Comparison of ENCODE assay signal across 12 cellular contexts in genomic region chr20:41072919-41073318, GRCh38. TPM values are rescaled to one million over a fixed set of nuclear protein-coding genes. Genes with fewer than 3 reads are reported as not detected.
DNase-seq lines count a peak whose midpoint lies in the region; ATAC-seq and TF ChIP-seq lines count a peak whose summit lies in the region.
"Had no signal": no experiment of that assay in that cellular context is flagged by ENCODE, and none has a peak within 500 bp of the region (broad histone marks: within the 10 kb centered on the region; RNA-seq: fewer than 3 reads in every experiment).

No MANE protein-coding gene starts in this region.

- H3K27me3 Mint-ChIP-seq in CD4-positive, alpha-beta T cell: no peaks in the 10 kb centered on the region
- H3K27me3 Mint-ChIP-seq in brain: no peaks in the 10 kb centered on the region
- H3K27me3 Mint-ChIP-seq in naive thymus-derived CD4-positive, alpha-beta T cell: no peaks in the 10 kb centered on the region

- CTCF ChIA-PET in CD4-positive, alpha-beta T cell (lab: Charles Lee): interaction anchor here (1.1 to 1.8 kb wide), 3 partner anchors 24 to 110 kb away, joined by 3 to 5 read pairs (median 3); no protein-coding TSS in a partner anchor
- CTCF ChIA-PET in OCI-LY7 (lab: Charles Lee; ENCODE audit: unreplicated experiment): interaction anchor here (1.4 kb wide), 1 partner anchor 82 kb away, joined by 10 read pairs; no protein-coding TSS in a partner anchor
- CTCF ChIA-PET in naive thymus-derived CD4-positive, alpha-beta T cell (lab: Charles Lee): no interaction called here

- POLR2A ChIA-PET in CD4-positive, alpha-beta T cell (lab: Charles Lee): interaction anchor here (0.6 to 1.0 kb wide), 2 partner anchors 9 to 11 kb away, joined by 3 read pairs; no protein-coding TSS in a partner anchor
- POLR2A ChIA-PET in OCI-LY7 (lab: Charles Lee): interaction anchor here (1.0 to 2.3 kb wide), 3 partner anchors 10 to 82 kb away, joined by 3 to 13 read pairs (median 3); no protein-coding TSS in a partner anchor
- POLR2A ChIA-PET in naive thymus-derived CD4-positive, alpha-beta T cell (lab: Charles Lee): interaction anchor here (0.9 kb wide), 1 partner anchor 21 kb away, joined by 3 read pairs; no protein-coding TSS in a partner anchor

- H3K4me3 ChIP-seq in OCI-LY7 (ENCODE audit: low read depth, low read length, poor library complexity, severe bottlenecking): no peak overlapping the region
- H3K4me3 ChIP-seq in naive thymus-derived CD4-positive, alpha-beta T cell (ENCODE audit: low read length): no peak overlapping the region
- H3K4me3 ChIP-seq: body of pancreas had no signal

- H3K27ac ChIP-seq in CD4-positive, alpha-beta T cell (ENCODE audit: low read depth, low read length): no peak overlapping the region
- H3K27ac ChIP-seq in OCI-LY7 (ENCODE audit: low read depth, low read length, poor library complexity, severe bottlenecking): peak overlapping the region; percentile 21
- no peak overlapping the region for H3K27ac ChIP-seq in naive thymus-derived CD4-positive, alpha-beta T cell (ENCODE audit: low read depth, low read length)

- no peak for ATAC-seq in CD4-positive, alpha-beta T cell (ENCODE audit: poor library complexity)
- ATAC-seq in naive thymus-derived CD4-positive, alpha-beta T cell: no peak
- ATAC-seq in GM18867 (IDR thresholded peaks at IDR 0.05; ENCODE audit: unreplicated experiment) (no peak), HG03196 (IDR thresholded peaks at IDR 0.05; ENCODE audit: unreplicated experiment) (no peak)
- ATAC-seq: body of pancreas had no signal

- peaks cover 88% of the 10 kb centered on the region for H3K4me1 Mint-ChIP-seq in CD4-positive, alpha-beta T cell (ENCODE audit: low read depth)
- H3K4me1 Mint-ChIP-seq in brain: peaks cover 46% of the 10 kb centered on the region
- peaks cover 54 to 92% (median 84%) of the 10 kb centered on the region in 7 donors for H3K4me1 Mint-ChIP-seq in naive thymus-derived CD4-positive, alpha-beta T cell

- H3K4me1 ChIP-seq in OCI-LY7 (ENCODE audit: insufficient read depth, low read length, poor library complexity, severe bottlenecking): peaks cover 47% of the 10 kb centered on the region
- peaks cover 14 to 54% of the 10 kb centered on the region in 2 donors for H3K4me1 ChIP-seq in naive thymus-derived CD4-positive, alpha-beta T cell (ENCODE audit: control insufficient read depth in 2 of 2, insufficient read depth in 2 of 2, low read length in 2 of 2)

- H3K4me3 Mint-ChIP-seq in CD4-positive, alpha-beta T cell: peak overlapping the region; percentile 9
- no peak overlapping the region for H3K4me3 Mint-ChIP-seq in brain
- H3K4me3 Mint-ChIP-seq in naive thymus-derived CD4-positive, alpha-beta T cell: peak overlapping the region in 6 of 10 donors; percentile 4 to 56 (median 34)

- BruUV-seq in OCI-LY7 (replicated peaks; lab: Mats Ljungman, UMichigan): no TSS peak

- no peaks in the 10 kb centered on the region for H3K9me3 Mint-ChIP-seq in CD4-positive, alpha-beta T cell
- no peaks in the 10 kb centered on the region for H3K9me3 Mint-ChIP-seq in brain
- H3K9me3 Mint-ChIP-seq in naive thymus-derived CD4-positive, alpha-beta T cell: no peaks in the 10 kb centered on the region

- DNase-seq in CD4-positive, alpha-beta T cell: no peak
- DNase-seq in OCI-LY7 (ENCODE audit: low spot score): no peak
- peak in 1 of 9 donors; percentile 19 for DNase-seq in naive thymus-derived CD4-positive, alpha-beta T cell
- no peak for DNase-seq in NCI-H226
- no peak for DNase-seq in medulla oblongata (ENCODE audit: extremely low spot score)
- DNase-seq: activated CD4-positive, CD25-positive, alpha-beta regulatory T cell; NCI-H82; stimulated activated CD4-positive, alpha-beta T cell treated with anti-CD3 and anti-CD28 coated beads, Interleukin-2, amount 100 ng/mL, for 24 hours had no signal

- H3K79me2 ChIP-seq in OCI-LY7 (ENCODE audit: insufficient read depth, low read depth, low read length): peaks cover 100% of the 10 kb centered on the region

- H3K9me3 ChIP-seq in CD4-positive, alpha-beta T cell (ENCODE audit: control insufficient read depth, low read length): no peaks in the 10 kb centered on the region
- no peaks in the 10 kb centered on the region for H3K9me3 ChIP-seq in OCI-LY7 (ENCODE audit: low read length)
- no peaks in the 10 kb centered on the region for H3K9me3 ChIP-seq in naive thymus-derived CD4-positive, alpha-beta T cell (ENCODE audit: control insufficient read depth in 2 of 3, low read length in 3 of 3)
- H3K9me3 ChIP-seq: body of pancreas had no signal

- H3K4me2 ChIP-seq in OCI-LY7 (ENCODE audit: low read length): peak overlapping the region; percentile 42

- peaks cover 39% of the 10 kb centered on the region for H3K36me3 Mint-ChIP-seq in CD4-positive, alpha-beta T cell (ENCODE audit: low read depth)
- H3K36me3 Mint-ChIP-seq in brain: peaks cover 49% of the 10 kb centered on the region
- H3K36me3 Mint-ChIP-seq in naive thymus-derived CD4-positive, alpha-beta T cell: peaks cover 12 to 35% (median 25%) of the 10 kb centered on the region in 5 donors

- H3K27me3 ChIP-seq in CD4-positive, alpha-beta T cell (ENCODE audit: control insufficient read depth, insufficient read depth, low read length): no peaks in the 10 kb centered on the region
- no peaks in the 10 kb centered on the region for H3K27me3 ChIP-seq in naive thymus-derived CD4-positive, alpha-beta T cell (ENCODE audit: control insufficient read depth in 2 of 2, insufficient read depth in 2 of 2, low read length in 2 of 2)
- H3K27me3 ChIP-seq: body of pancreas had no signal

- no peaks in the 10 kb centered on the region for H3K9me2 ChIP-seq in OCI-LY7 (ENCODE audit: insufficient read depth, low read length)

- peak overlapping the region; percentile 5 for H3K27ac Mint-ChIP-seq in CD4-positive, alpha-beta T cell
- H3K27ac Mint-ChIP-seq in brain: peak overlapping the region in 3 of 5 experiments; percentile 37 to 85 (median 77)
- peak overlapping the region in 6 of 9 donors; percentile 38 to 88 (median 68) for H3K27ac Mint-ChIP-seq in naive thymus-derived CD4-positive, alpha-beta T cell

- peaks cover 95% of the 10 kb centered on the region for H3K36me3 ChIP-seq in OCI-LY7 (ENCODE audit: insufficient read depth, low read length)
- H3K36me3 ChIP-seq in naive thymus-derived CD4-positive, alpha-beta T cell (ENCODE audit: control insufficient read depth in 2 of 3, insufficient read depth in 3 of 3, low read length in 3 of 3): peaks cover 0 to 9% (median 4%) of the 10 kb centered on the region in 3 experiments

- H4K20me1 ChIP-seq in OCI-LY7 (ENCODE audit: insufficient read depth, low read length): peaks cover 24% of the 10 kb centered on the region; the same call in 1 of the 2 replicates

- TF ChIP-seq CTCF in CD4-positive, alpha-beta T cell (IDR thresholded peaks at IDR 0.05): no peak
- no peak for TF ChIP-seq CTCF in OCI-LY7 (conservative IDR thresholded peaks at IDR 0.05; ENCODE audit: low read length)
- TF ChIP-seq CTCF in brain (conservative IDR thresholded peaks at IDR 0.05): no peak

- intact Hi-C loops in CD4-positive, alpha-beta T cell (cut with DNase I, micrococcal nuclease): no loop called here
- intact Hi-C loops in OCI-LY7 (cut with micrococcal nuclease; ENCODE audit: unreplicated experiment): no loop called here
- intact Hi-C loops in naive thymus-derived CD4-positive, alpha-beta T cell (cut with micrococcal nuclease): loop anchor here (1.0 to 2.0 kb wide), 2 partner anchors 22 to 25 kb away; no protein-coding TSS in a partner anchor

- H2AFZ ChIP-seq in OCI-LY7 (ENCODE audit: low read length): no peak overlapping the region

RNA-seq across cellular contexts. Expression of gene TOP1, which starts 44.3 kb away (rescaled TPM):
- 10 to 100 TPM; 37.6 to 41.7 TPM for total RNA-seq in CD4-positive, alpha-beta T cell
- total RNA-seq in OCI-LY7 (2014; rRNA removed; shearing (Covaris generic)): 44.6 and 53.0 TPM in 2 replicates
- total RNA-seq in OCI-LY7 (2022): 168 and 200 TPM in 2 replicates
- 57.7 TPM for polyA plus RNA-seq in brain (ENCODE audit: insufficient read depth, low read depth, low replicate concordance)
- 10 to 100 TPM; 32.0 to 82.8 (median 43.4) TPM for total RNA-seq in naive thymus-derived CD4-positive, alpha-beta T cell
- polyA plus RNA-seq in naive thymus-derived CD4-positive, alpha-beta T cell: 10 to 100 TPM; 10.2 to 13.6 TPM

Comparison
In these comparisons a context has a peak if more than half of its experiments do, and no peak if none do; other contexts are left out.
1. H3K27ac Mint-ChIP-seq: peak in every context shown above with its lines; median percentile 77 in brain; 68 in naive thymus-derived CD4-positive, alpha-beta T cell; 5 in CD4-positive, alpha-beta T cell.
2. H3K4me3 Mint-ChIP-seq: peak in CD4-positive, alpha-beta T cell (single experiment) and naive thymus-derived CD4-positive, alpha-beta T cell (6 of 10); none in brain (0 of 5).
3. intact Hi-C loops: an anchor here in naive thymus-derived CD4-positive, alpha-beta T cell (1.0 to 2.0 kb wide); none called in CD4-positive, alpha-beta T cell and OCI-LY7.